Comparison of ENCODE assay signal across 11 cellular contexts in genomic region chr6:111861321-111861938, GRCh38. TPM values are rescaled to one million over a fixed set of nuclear protein-coding genes. Genes with fewer than 3 reads are reported as not detected.
DNase-seq lines count a peak whose midpoint lies in the region; ATAC-seq and TF ChIP-seq lines count a peak whose summit lies in the region.
"Had no signal": no experiment of that assay in that cellular context is flagged by ENCODE, and none has a peak within 500 bp of the region (broad histone marks: within the 10 kb centered on the region; RNA-seq: fewer than 3 reads in every experiment).

No MANE protein-coding gene starts in this region.

- no peak overlapping the region for H3K27ac ChIP-seq in stomach
- H3K27ac ChIP-seq: esophagus squamous epithelium, HL-60 had no signal

- peaks cover 97 to 100% (median 99%) of the 10 kb centered on the region in 3 donors for H3K4me1 Mint-ChIP-seq in T-cell
- H3K4me1 Mint-ChIP-seq in natural killer cell treated with Interleukin-12 subunit alpha and Interleukin-12 subunit beta and Interleukin-15 and Interleukin-18, amount 100 ng/mL, for 72 hours (ENCODE audit: low read depth in 2 of 2): peaks cover 85 to 97% of the 10 kb centered on the region in 2 donors

- 67 to 78% (median 77%) methylated on average over 8 of the region's 8 CpGs for WGBS in stomach, 5 donors

- H3K4me1 ChIP-seq in stomach: peaks cover 3 to 78% (median 26%) of the 10 kb centered on the region in 4 donors
- peaks cover 26% of the 10 kb centered on the region for H3K4me1 ChIP-seq in BE2C

- CTCF ChIA-PET in T-cell (lab: Charles Lee): interaction anchor here in 1 of 2 donors (0.7 to 1.3 kb wide), 3 partner anchors 10 to 152 kb away, joined by 3 to 6 read pairs (median 4); no protein-coding TSS in a partner anchor

- no peak for TF ChIP-seq EP300 in stomach (IDR thresholded peaks at IDR 0.05)

- H3K36me3 ChIP-seq in stomach (no peaks in the 10 kb centered on the region), BE2C (peaks cover 5% of the 10 kb centered on the region; the same call in 1 of the 2 replicates)
- H3K36me3 ChIP-seq: esophagus squamous epithelium had no signal

- no peak for TF ChIP-seq POLR2A in stomach (IDR thresholded peaks at IDR 0.05)

- H3K9me3 ChIP-seq in stomach (no peaks in the 10 kb centered on the region), BE2C (no peaks in the 10 kb centered on the region)
- H3K9me3 ChIP-seq: esophagus squamous epithelium had no signal

- peak overlapping the region; percentile 7 to 99 (median 7) for H3K4me3 Mint-ChIP-seq in T-cell
- peak overlapping the region; percentile 36 for H3K4me3 Mint-ChIP-seq in natural killer cell treated with Interleukin-12 subunit alpha and Interleukin-12 subunit beta and Interleukin-15 and Interleukin-18, amount 100 ng/mL, for 72 hours

- no peak overlapping the region for H3K4me3 ChIP-seq in stomach
- H3K4me3 ChIP-seq in BE2C (ENCODE audit: low read depth, low read length): no peak overlapping the region
- H3K4me3 ChIP-seq: esophagus squamous epithelium had no signal

- ATAC-seq in T-cell (replicated peaks in 1 of 4): peak in 1 of 4 experiments; percentile 14
- ATAC-seq in natural killer cell treated with Interleukin-12 subunit alpha and Interleukin-12 subunit beta and Interleukin-15 and Interleukin-18, amount 100 ng/mL, for 72 hours: peak in 1 of 2 donors; percentile 64
- no peak for ATAC-seq in HG03469 (IDR thresholded peaks at IDR 0.05; ENCODE audit: unreplicated experiment)

- POLR2A ChIA-PET in T-cell (lab: Charles Lee): interaction anchor here in 1 of 2 donors (0.6 to 1.1 kb wide), 5 partner anchors 10 to 194 kb away, joined by 3 to 8 read pairs (median 3); no protein-coding TSS in a partner anchor

- no peaks in the 10 kb centered on the region for H3K9me3 Mint-ChIP-seq in T-cell
- no peaks in the 10 kb centered on the region for H3K9me3 Mint-ChIP-seq in natural killer cell treated with Interleukin-12 subunit alpha and Interleukin-12 subunit beta and Interleukin-15 and Interleukin-18, amount 100 ng/mL, for 72 hours

- intact Hi-C loops in stomach (cut with DNase I; ENCODE audit: low total_unique reads): no loop called here

- H3K36me3 Mint-ChIP-seq in T-cell: peaks cover 23% of the 10 kb centered on the region
- no peaks in the 10 kb centered on the region for H3K36me3 Mint-ChIP-seq in natural killer cell treated with Interleukin-12 subunit alpha and Interleukin-12 subunit beta and Interleukin-15 and Interleukin-18, amount 100 ng/mL, for 72 hours

- no peaks in the 10 kb centered on the region for H3K27me3 Mint-ChIP-seq in T-cell
- H3K27me3 Mint-ChIP-seq in natural killer cell treated with Interleukin-12 subunit alpha and Interleukin-12 subunit beta and Interleukin-15 and Interleukin-18, amount 100 ng/mL, for 72 hours: no peaks in the 10 kb centered on the region

- H3K27ac Mint-ChIP-seq in T-cell: peak overlapping the region; percentile 48 to 82
- H3K27ac Mint-ChIP-seq in natural killer cell treated with Interleukin-12 subunit alpha and Interleukin-12 subunit beta and Interleukin-15 and Interleukin-18, amount 100 ng/mL, for 72 hours: peak overlapping the region; percentile 6 to 33

- TF ChIP-seq CTCF in stomach (IDR thresholded peaks at IDR 0.05) (no peak), BE2C (IDR thresholded peaks at IDR 0.05; ENCODE audit: low read depth, low read length) (no peak)

- DNase-seq in SHP77 (lab: John Stamatoyannopoulos, UW) (peak; percentile 18 to 40), SHP77 treated with DMSO at 0.1 percent for 48 hours (lab: John Stamatoyannopoulos, UW) (no peak), NCI-H1092 (lab: John Stamatoyannopoulos, UW) (peak; percentile 80), T-cell (no peak), stomach (no peak), BE2C (no peak)
- no peak for DNase-seq in natural killer cell treated with Interleukin-12 subunit alpha and Interleukin-12 subunit beta and Interleukin-15 and Interleukin-18, amount 100 ng/mL, for 72 hours (ENCODE audit: low spot score)
- DNase-seq: activated CD4-positive, alpha-beta T cell treated with anti-CD3 and anti-CD28 coated beads for 4 hours; esophagus squamous epithelium had no signal

- H3K27me3 ChIP-seq in stomach: no peaks in the 10 kb centered on the region
- no peaks in the 10 kb centered on the region for H3K27me3 ChIP-seq in BE2C
- H3K27me3 ChIP-seq: esophagus squamous epithelium had no signal

RNA-seq across cellular contexts. Expression of gene FYN, which starts 11.8 kb away (rescaled TPM):
- 100 to 1,000 TPM; 466 to 573 (median 534) TPM for total RNA-seq in T-cell
- total RNA-seq in natural killer cell treated with Interleukin-12 subunit alpha and Interleukin-12 subunit beta and Interleukin-15 and Interleukin-18, amount 100 ng/mL, for 72 hours: 100 to 1,000 TPM; 273 to 443 TPM
- total RNA-seq in stomach: 100 to 1,000 TPM in 2 of 5 donors, 10 to 100 TPM in 2, 1 to 10 TPM in 1; 8.4 to 146 (median 81.7) TPM
- 10 to 100 TPM; 15.8 to 22.7 (median 18.0) TPM for polyA plus RNA-seq in stomach
- 221 TPM for polyA plus RNA-seq in BE2C (2012; ENCODE audit: insufficient read depth, insufficient read length, low read depth)

Comparison
In these comparisons a context has a peak if more than half of its experiments do, and no peak if none do; other contexts are left out.
1. DNase-seq: peak in SHP77 (2 of 2) and NCI-H1092 (single experiment); none in SHP77 treated with DMSO at 0.1 percent for 48 hours (single experiment), T-cell (0 of 34), natural killer cell treated with Interleukin-12 subunit alpha and Interleukin-12 subunit beta and Interleukin-15 and Interleukin-18, amount 100 ng/mL, for 72 hours (single experiment), stomach (single experiment) and BE2C (single experiment).